Comparison of ENCODE assay signal across 24 cellular contexts in the genomic region with DNA sequence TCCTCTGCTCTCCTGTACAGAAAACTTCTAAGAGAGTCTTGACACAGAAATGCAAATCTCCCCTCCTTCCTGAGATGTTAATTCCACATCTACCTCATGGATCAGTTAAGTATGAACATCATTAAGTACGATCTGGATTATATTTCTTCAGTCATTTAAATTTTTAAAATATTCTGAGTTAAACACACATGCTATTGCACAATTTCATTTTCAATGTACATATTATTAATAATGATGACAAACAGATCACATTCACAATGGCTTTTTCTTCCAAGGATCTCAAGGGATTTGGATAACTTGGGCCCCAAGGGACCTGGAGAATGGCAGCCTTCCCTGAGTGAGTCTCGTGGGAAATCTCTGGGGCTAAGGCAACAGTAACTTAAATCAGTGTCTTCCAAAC. TPM values are rescaled to one million over a fixed set of nuclear protein-coding genes. Genes with fewer than 3 reads are reported as not detected.
"Had no signal": no experiment of that assay in that cellular context is flagged by ENCODE, and none has a peak within 500 bp of the region (broad histone marks: within the 10 kb centered on the region; RNA-seq: fewer than 3 reads in every experiment).

No MANE protein-coding gene starts in this region.

- H3K27ac ChIP-seq: SJSA1 had no signal

- H3K27me3 ChIP-seq: SJSA1 had no signal

- H3K9me3 ChIP-seq: SJSA1 had no signal

- H3K36me3 ChIP-seq: SJSA1 had no signal

- DNase-seq: KBM-7, MV-4-11, NCI-H1048, NCI-H1105, NCI-H1417, NCI-H1436 treated with DMSO at 0.1 percent for 48 hours, NCI-H1694 treated with DMSO at 0.1 percent for 48 hours, NCI-H2029, NCI-H2081 treated with DMSO at 0.1 percent for 48 hours, NCI-H2171, NCI-H226, NCI-H446, NCI-H510A, NCI-H524 treated with DMSO at 0.1 percent for 48 hours, NCI-H69, NCI-H774, Right ventricle myocardium superior, RPMI8226, SIG-M5, SW 1271, T-cell had no signal

- H3K4me3 ChIP-seq: SJSA1 had no signal

- H3K4me1 ChIP-seq: SJSA1 had no signal

- ATAC-seq: T-cell had no signal

- FAIRE-seq: RCC 7860 had no signal

RNA-seq across cellular contexts. Expression of a gene that starts 16.2 kb away (rescaled TPM):
- polyA plus RNA-seq: IgD-negative memory B cell had no signal
